ENCODE assay signal across 1 cellular context in the genomic region with DNA sequence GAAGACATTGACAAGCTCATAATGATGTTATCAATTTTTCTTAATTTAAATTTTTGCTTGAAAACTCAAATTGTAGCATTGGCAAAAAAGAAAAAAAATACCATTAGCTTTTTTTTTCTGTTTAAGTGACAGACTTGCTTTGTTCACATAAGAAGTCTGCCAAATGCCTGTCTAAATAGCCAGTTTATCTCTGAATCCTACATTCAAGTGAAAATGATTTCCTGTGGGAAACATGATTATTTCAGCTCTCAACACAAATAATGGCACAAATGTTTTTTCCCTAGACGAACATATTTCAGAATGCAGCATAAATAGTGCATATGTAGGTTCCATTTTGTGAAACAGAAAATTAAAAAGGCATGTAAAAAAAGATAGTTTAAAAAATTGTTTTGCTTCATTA.
A peak's percentile ranks its signal among the peaks of the same experiment; 100 is the strongest.
TF ChIP-seq lines count a peak whose summit lies in the region.

No MANE protein-coding gene starts in this region.

TF ChIP-seq in HepG2, 621 proteins besides CTCF, POLR2A, EP300 and RAD21:
- TF ChIP-seq ATF7 (IDR thresholded peaks at IDR 0.05) (peak; percentile 58; the same call in 1 of the 2 replicates), ATF7 (CRISPR knock-in tag; IDR thresholded peaks at IDR 0.05) (no peak), RFXANK (CRISPR knock-in tag; IDR thresholded peaks at IDR 0.05) (no peak)
